Comparison of ENCODE assay signal across 1 cellular context in the genomic region with DNA sequence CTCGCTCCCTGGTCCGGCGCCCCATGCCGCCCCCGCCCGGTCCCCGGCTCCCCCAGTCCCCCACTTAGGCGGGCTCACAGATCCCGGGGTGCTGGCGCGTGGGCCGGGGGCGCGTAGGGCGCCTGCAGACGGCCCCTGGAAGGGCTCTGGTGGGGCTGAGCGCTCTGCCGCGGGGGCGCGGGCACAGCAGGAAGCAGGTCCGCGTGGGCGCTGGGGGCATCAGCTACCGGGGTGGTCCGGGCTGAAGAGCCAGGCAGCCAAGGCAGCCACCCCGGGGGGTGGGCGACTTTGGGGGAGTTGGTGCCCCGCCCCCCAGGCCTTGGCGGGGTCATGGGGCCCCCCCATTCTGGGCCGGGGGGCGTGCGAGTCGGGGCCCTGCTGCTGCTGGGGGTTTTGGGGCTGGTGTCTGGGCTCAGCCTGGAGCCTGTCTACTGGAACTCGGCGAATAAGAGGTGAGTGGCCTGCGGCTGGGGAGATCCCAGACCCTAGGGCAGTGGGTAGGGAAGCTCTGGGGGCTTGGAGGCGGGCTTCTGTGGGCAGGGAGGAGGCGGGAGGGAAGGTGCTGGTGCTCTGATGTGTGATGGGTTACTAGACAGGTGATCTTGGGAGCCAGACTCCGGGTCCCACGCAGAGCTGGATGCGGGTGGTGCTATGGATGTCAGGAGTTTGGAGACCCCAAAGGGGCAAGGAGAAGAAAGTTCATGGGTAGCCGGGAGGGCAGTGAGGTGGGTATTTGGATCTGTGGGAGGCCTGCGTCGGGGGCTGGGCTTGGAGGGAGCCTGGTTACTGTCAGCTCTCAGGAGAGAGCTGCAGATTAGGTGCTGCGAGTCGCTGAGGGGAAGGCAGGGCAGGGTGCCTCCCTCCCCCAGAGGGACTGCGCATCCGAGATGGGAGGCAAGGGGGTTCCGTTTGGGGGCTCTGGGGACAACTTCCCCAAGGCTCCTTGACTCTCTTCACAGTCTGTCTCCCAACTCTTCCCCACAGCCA.
TF ChIP-seq lines count a peak whose summit lies in the region.

No MANE protein-coding gene starts in this region.

TF ChIP-seq in SK-N-SH, 30 proteins besides CTCF, POLR2A, EP300 and RAD21 (continued from another document):
- TF ChIP-seq, protein P1, sequence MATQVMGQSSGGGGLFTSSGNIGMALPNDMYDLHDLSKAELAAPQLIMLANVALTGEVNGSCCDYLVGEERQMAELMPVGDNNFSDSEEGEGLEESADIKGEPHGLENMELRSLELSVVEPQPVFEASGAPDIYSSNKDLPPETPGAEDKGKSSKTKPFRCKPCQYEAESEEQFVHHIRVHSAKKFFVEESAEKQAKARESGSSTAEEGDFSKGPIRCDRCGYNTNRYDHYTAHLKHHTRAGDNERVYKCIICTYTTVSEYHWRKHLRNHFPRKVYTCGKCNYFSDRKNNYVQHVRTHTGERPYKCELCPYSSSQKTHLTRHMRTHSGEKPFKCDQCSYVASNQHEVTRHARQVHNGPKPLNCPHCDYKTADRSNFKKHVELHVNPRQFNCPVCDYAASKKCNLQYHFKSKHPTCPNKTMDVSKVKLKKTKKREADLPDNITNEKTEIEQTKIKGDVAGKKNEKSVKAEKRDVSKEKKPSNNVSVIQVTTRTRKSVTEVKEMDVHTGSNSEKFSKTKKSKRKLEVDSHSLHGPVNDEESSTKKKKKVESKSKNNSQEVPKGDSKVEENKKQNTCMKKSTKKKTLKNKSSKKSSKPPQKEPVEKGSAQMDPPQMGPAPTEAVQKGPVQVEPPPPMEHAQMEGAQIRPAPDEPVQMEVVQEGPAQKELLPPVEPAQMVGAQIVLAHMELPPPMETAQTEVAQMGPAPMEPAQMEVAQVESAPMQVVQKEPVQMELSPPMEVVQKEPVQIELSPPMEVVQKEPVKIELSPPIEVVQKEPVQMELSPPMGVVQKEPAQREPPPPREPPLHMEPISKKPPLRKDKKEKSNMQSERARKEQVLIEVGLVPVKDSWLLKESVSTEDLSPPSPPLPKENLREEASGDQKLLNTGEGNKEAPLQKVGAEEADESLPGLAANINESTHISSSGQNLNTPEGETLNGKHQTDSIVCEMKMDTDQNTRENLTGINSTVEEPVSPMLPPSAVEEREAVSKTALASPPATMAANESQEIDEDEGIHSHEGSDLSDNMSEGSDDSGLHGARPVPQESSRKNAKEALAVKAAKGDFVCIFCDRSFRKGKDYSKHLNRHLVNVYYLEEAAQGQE (IDR thresholded peaks at IDR 0.05; ENCODE audit: low read depth, low read length), result no peak
- TF ChIP-seq, protein P2, sequence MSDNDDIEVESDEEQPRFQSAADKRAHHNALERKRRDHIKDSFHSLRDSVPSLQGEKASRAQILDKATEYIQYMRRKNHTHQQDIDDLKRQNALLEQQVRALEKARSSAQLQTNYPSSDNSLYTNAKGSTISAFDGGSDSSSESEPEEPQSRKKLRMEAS (IDR thresholded peaks at IDR 0.05; ENCODE audit: low read depth), result no peak
